24 cellular contexts compared by ENCODE assay signal in the genomic region with DNA sequence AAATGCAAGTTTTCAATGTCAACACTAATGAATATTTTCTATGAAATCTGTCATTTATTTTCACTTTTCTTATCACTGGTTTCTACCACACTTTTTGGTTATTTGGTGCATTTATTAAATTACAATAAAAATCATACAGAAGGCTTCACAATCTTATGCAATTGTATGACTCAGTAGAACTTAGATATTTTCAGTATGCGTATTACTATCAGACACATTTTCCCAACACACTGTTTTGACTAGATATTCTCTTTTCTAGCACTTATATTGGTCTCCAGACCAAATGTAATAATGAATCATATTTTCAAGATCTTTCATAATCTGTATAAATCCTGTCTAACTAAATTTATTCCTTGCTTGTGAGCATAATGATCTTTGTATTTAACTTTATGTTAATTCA.
DNase-seq lines count a peak whose midpoint lies in the region; ATAC-seq and TF ChIP-seq lines count a peak whose summit lies in the region.
"Had no signal": no experiment of that assay in that cellular context is flagged by ENCODE, and none has a peak within 500 bp of the region (broad histone marks: within the 10 kb centered on the region; RNA-seq: fewer than 3 reads in every experiment).

No MANE protein-coding gene starts in this region.

- CTCF ChIA-PET in IMR-90 (lab: Yijun Ruan, JAX): no interaction called here

- ATAC-seq in IMR-90 (ENCODE audit: low read depth) (no peak), HG03342 (IDR thresholded peaks at IDR 0.05; ENCODE audit: unreplicated experiment) (no peak)
- ATAC-seq: T-cell had no signal

- POLR2A ChIA-PET in IMR-90 (lab: Charles Lee; ENCODE audit: unreplicated experiment): no interaction called here

- no peak overlapping the region for H3K9ac ChIP-seq in IMR-90 (ENCODE audit: low read depth, low read length)
- H3K9ac ChIP-seq: KMS-11 had no signal

- H2AK9ac ChIP-seq in IMR-90 (replicated peaks; ENCODE audit: low read depth, low read length, poor library complexity): no peak overlapping the region

- intact Hi-C loops in IMR-90 (cut with micrococcal nuclease): no loop called here

- H4K20me1 ChIP-seq in IMR-90 (ENCODE audit: insufficient read depth, low read length): no peaks in the 10 kb centered on the region

- H3K4me3 ChIP-seq in IMR-90 (ENCODE audit: insufficient read depth, low read depth, low read length): no peak overlapping the region
- no peak overlapping the region for H3K4me3 ChIP-seq in cardiac fibroblast (replicated peaks in 1 of 2; ENCODE audit: low read depth in 2 of 2, low read length in 2 of 2)
- H3K4me3 ChIP-seq in fibroblast of the aortic adventitia (ENCODE audit: low read depth, low read length): no peak overlapping the region
- H3K4me3 ChIP-seq: PC-9 had no signal

- H3K9me3 ChIP-seq in IMR-90 (ENCODE audit: control insufficient read depth, insufficient read depth, low read length): no peaks in the 10 kb centered on the region

- H4K91ac ChIP-seq in IMR-90 (ENCODE audit: insufficient read depth, low read depth, low read length): no peak overlapping the region

- H3K14ac ChIP-seq in IMR-90 (replicated peaks; ENCODE audit: low read depth, low read length): no peak overlapping the region

- no peak overlapping the region for H2BK5ac ChIP-seq in IMR-90 (ENCODE audit: low read depth, low read length, poor library complexity, severe bottlenecking)

- H3K4me1 ChIP-seq in IMR-90 (ENCODE audit: control insufficient read depth, insufficient read depth, low read length): no peaks in the 10 kb centered on the region; the same call in 1 of the 2 replicates

- H3K27me3 ChIP-seq in IMR-90 (ENCODE audit: control insufficient read depth, insufficient read depth, low read length): no peaks in the 10 kb centered on the region

- no peak overlapping the region for H2BK15ac ChIP-seq in IMR-90 (ENCODE audit: low read depth, low read length)

- H2BK20ac ChIP-seq in IMR-90 (ENCODE audit: low read depth, low read length): no peak overlapping the region

- no peak overlapping the region for H2AFZ ChIP-seq in IMR-90 (replicated peaks; ENCODE audit: low read length, poor library complexity)
- H2AFZ ChIP-seq: PC-9 had no signal

- H3K9me1 ChIP-seq in IMR-90 (ENCODE audit: insufficient read depth, low read length): no peaks in the 10 kb centered on the region

- no CpG with 5 or more reads among the region's 1 CpG for WGBS in IMR-90 (ENCODE audit: extremely low coverage in 2 of 2, insufficient read length in 1 of 2), 2 experiments

- no peak for TF ChIP-seq POLR2A in IMR-90 (IDR thresholded peaks at IDR 0.05; ENCODE audit: low read depth, low read length)

- no peak overlapping the region for H3K56ac ChIP-seq in IMR-90 (ENCODE audit: extremely low read depth, insufficient read depth, low read length)

- no peak overlapping the region for H3K23ac ChIP-seq in IMR-90 (ENCODE audit: low read depth, low read length)

- TF ChIP-seq RAD21 in IMR-90 (IDR thresholded peaks at IDR 0.05; ENCODE audit: low read length): no peak

- TF ChIP-seq CTCF in IMR-90 (conservative IDR thresholded peaks at IDR 0.05; ENCODE audit: low read depth, low read length) (no peak), cardiac fibroblast (IDR thresholded peaks at IDR 0.05; ENCODE audit: low read depth, low read length) (no peak), fibroblast of the aortic adventitia (IDR thresholded peaks at IDR 0.05; ENCODE audit: insufficient read depth, low read length) (no peak)

- dilution Hi-C loops in IMR-90 (cut with HindIII; ENCODE audit: low sequenced_read_pairs, unreplicated experiment): no loop called here

- H3K4ac ChIP-seq in IMR-90 (ENCODE audit: low read depth, low read length): no peak overlapping the region

- no TSS peak for BruUV-seq in IMR-90 (replicated peaks; lab: Mats Ljungman, UMichigan)

- no peak overlapping the region for H3K27ac ChIP-seq in IMR-90 (ENCODE audit: insufficient read depth, low read length)
- H3K27ac ChIP-seq: KMS-11, PC-9 had no signal

- no peak overlapping the region for H2BK120ac ChIP-seq in IMR-90 (ENCODE audit: low read depth, low read length)

- no peak overlapping the region for H4K8ac ChIP-seq in IMR-90 (ENCODE audit: low read depth in 2 of 2, low read length in 2 of 2)

- H2AK5ac ChIP-seq in IMR-90 (ENCODE audit: low read depth, low read length): no peak overlapping the region

- no peaks in the 10 kb centered on the region for H3K79me1 ChIP-seq in IMR-90 (ENCODE audit: low read depth in 1 of 2, low read length in 2 of 2)

- H3K18ac ChIP-seq in IMR-90 (ENCODE audit: low read depth, low read length): no peak overlapping the region

- H3K36me3 ChIP-seq in IMR-90 (ENCODE audit: control insufficient read depth, insufficient read depth, low read length): no peaks in the 10 kb centered on the region

- in situ Hi-C loops in IMR-90 (cut with MboI; ENCODE audit: low sequenced_read_pairs): no loop called here

- H4K5ac ChIP-seq in IMR-90 (ENCODE audit: low read depth, low read length): no peak overlapping the region

- H3K4me2 ChIP-seq in IMR-90 (ENCODE audit: low read depth, low read length): no peak overlapping the region
- H3K4me2 ChIP-seq: KMS-11, PC-9 had no signal

- DNase-seq in ELR (ENCODE audit: low read depth) (peak; percentile 56), IMR-90 (peak; percentile 49), cardiac fibroblast (ENCODE audit: low read depth in 2 of 2) (peak; percentile 12 to 54), fibroblast of the aortic adventitia (ENCODE audit: low read depth) (peak; percentile 15), NCI-H226 (no peak), NCI-H524 treated with DMSO at 0.1 percent for 48 hours (lab: John Stamatoyannopoulos, UW) (no peak), SIG-M5 treated with dmso at 0.1 percent for 504 hours (lab: John Stamatoyannopoulos, UW; ENCODE audit: unreplicated experiment) (no peak)
- DNase-seq: 8988T; ACHN; Calu3; DMS79 treated with DMSO at 0.1 percent for 48 hours; NCI-H1048; NCI-H1417 treated with DMSO at 0.1 percent for 48 hours; NCI-H1694 treated with DMSO at 0.1 percent for 48 hours; NCI-H2081; NCI-H345; NCI-H510A treated with DMSO at 0.1 percent for 48 hours; NCI-H82; NK-92 treated with Interleukin-12 subunit alpha and Interleukin-12 subunit beta, amount 100 ng/mL, for 24 hours; PC-9; Right ventricle myocardium superior; T-cell had no signal

TF ChIP-seq in IMR-90, 13 proteins besides CTCF, POLR2A, EP300 and RAD21:
- TF ChIP-seq MXI1 (IDR thresholded peaks at IDR 0.05; ENCODE audit: borderline replicate concordance, low read depth, low read length): no peak
- TF ChIP-seq CHD1 (IDR thresholded peaks at IDR 0.05; ENCODE audit: low read depth, low read length): no peak
- no peak for TF ChIP-seq SMC3 (IDR thresholded peaks at IDR 0.05; ENCODE audit: low read depth, low read length)
- TF ChIP-seq NFE2L2 (IDR thresholded peaks at IDR 0.05; ENCODE audit: low read depth, low read length): no peak
- TF ChIP-seq RFX5 (IDR thresholded peaks at IDR 0.05; ENCODE audit: low read depth, low read length): no peak
- no peak for TF ChIP-seq MAFK (IDR thresholded peaks at IDR 0.05; ENCODE audit: low read depth, low read length)
- TF ChIP-seq FOS (IDR thresholded peaks at IDR 0.05; ENCODE audit: low read depth, low read length): no peak
- peak; percentile 75 for TF ChIP-seq CEBPB (IDR thresholded peaks at IDR 0.05; ENCODE audit: low read depth, low read length)

Comparison
In these comparisons a context has a peak if more than half of its experiments do, and no peak if none do; other contexts are left out.
1. DNase-seq: peak in ELR (single experiment), IMR-90 (single experiment), cardiac fibroblast (2 of 2) and fibroblast of the aortic adventitia (single experiment); none in NCI-H226 (single experiment), NCI-H524 treated with DMSO at 0.1 percent for 48 hours (single experiment) and SIG-M5 treated with dmso at 0.1 percent for 504 hours (single experiment).